ENCODE assay signal across 12 cellular contexts in genomic region chr10:101611506-101611905, GRCh38. TPM values are rescaled to one million over a fixed set of nuclear protein-coding genes. Genes with fewer than 3 reads are reported as not detected.
DNase-seq lines count a peak whose midpoint lies in the region; ATAC-seq and TF ChIP-seq lines count a peak whose summit lies in the region.
"Had no signal": no experiment of that assay in that cellular context is flagged by ENCODE, and none has a peak within 500 bp of the region (broad histone marks: within the 10 kb centered on the region; RNA-seq: fewer than 3 reads in every experiment).

No MANE protein-coding gene starts in this region.

- no peak overlapping the region for H2AFZ ChIP-seq in DND-41 (ENCODE audit: low read depth, low read length)

- H3K27ac Mint-ChIP-seq in HFFc6 = peak overlapping the region; percentile 48
- H3K27ac Mint-ChIP-seq in activated T-helper 17 cell treated with anti-CD3 and anti-CD28 coated beads, Interleukin-2, amount 50 U/mL, for 72 hours = peak overlapping the region; percentile 80
- H3K27ac Mint-ChIP-seq in endodermal cell = no peak overlapping the region
- H3K27ac Mint-ChIP-seq: progenitor cell of endocrine pancreas had no signal

- ATAC-seq in DND-41 (ENCODE audit: insufficient read depth, low read depth) = peak; percentile 41; the same call in 1 of the 3 replicates
- ATAC-seq in activated T-helper 17 cell treated with anti-CD3 and anti-CD28 coated beads, Interleukin-2, amount 50 U/mL, for 72 hours (replicated peaks) = peak; percentile 80
- ATAC-seq: gastrocnemius medialis had no signal

- no peak for TF ChIP-seq CTCF in DND-41 (IDR thresholded peaks at IDR 0.05; ENCODE audit: borderline replicate concordance, extremely low read depth, low read length, poor library complexity, severe bottlenecking)
- no peak for TF ChIP-seq CTCF in HFFc6 (IDR thresholded peaks at IDR 0.05)
- TF ChIP-seq CTCF in Peyer's patch (IDR thresholded peaks at IDR 0.05) = no peak
- no peak for TF ChIP-seq CTCF in endodermal cell (conservative IDR thresholded peaks at IDR 0.05)
- TF ChIP-seq CTCF in transverse colon (IDR thresholded peaks at IDR 0.05) = no peak

- H3K36me3 Mint-ChIP-seq in HFFc6 (ENCODE audit: low read depth) (peaks cover 10% of the 10 kb centered on the region; the same call in 1 of the 2 replicates), endodermal cell (ENCODE audit: low read depth) (peaks cover 33% of the 10 kb centered on the region)
- H3K36me3 Mint-ChIP-seq in activated T-helper 17 cell treated with anti-CD3 and anti-CD28 coated beads, Interleukin-2, amount 50 U/mL, for 72 hours (ENCODE audit: low read depth) = peaks cover 45% of the 10 kb centered on the region

- H3K36me3 ChIP-seq in DND-41 (ENCODE audit: insufficient read depth, low read length) (peaks cover 50% of the 10 kb centered on the region), Peyer's patch (peaks cover 0 to 52% (median 0%) of the 10 kb centered on the region in 3 donors), endodermal cell (ENCODE audit: control insufficient read depth, insufficient read depth, low read length) (peaks cover 47% of the 10 kb centered on the region), transverse colon (peaks cover 0 to 15% (median 7%) of the 10 kb centered on the region in 4 donors)

- H3K4me1 Mint-ChIP-seq in HFFc6 (ENCODE audit: low read depth) = peaks cover 22% of the 10 kb centered on the region
- no peaks in the 10 kb centered on the region for H3K4me1 Mint-ChIP-seq in activated T-helper 17 cell treated with anti-CD3 and anti-CD28 coated beads, Interleukin-2, amount 50 U/mL, for 72 hours
- peaks cover 58% of the 10 kb centered on the region for H3K4me1 Mint-ChIP-seq in endodermal cell

- 95 to 98% methylated on average over 4 to 9 of the region's 9 CpGs for WGBS in endodermal cell (ENCODE audit: insufficient coverage in 1 of 2, insufficient read length in 1 of 2), 2 experiments
- 64% methylated on average over 9 of the region's 9 CpGs; no CpG with 5 or more reads in 1 of the 2 donors for WGBS in transverse colon (ENCODE audit: low coverage in 1 of 2), 2 donors

- no peak for TF ChIP-seq EP300 in transverse colon (IDR thresholded peaks at IDR 0.05; ENCODE audit: low read depth)

- H3K4me2 ChIP-seq in DND-41 (ENCODE audit: insufficient read depth, low read length) = no peak overlapping the region

- H3K4me3 ChIP-seq in DND-41 (ENCODE audit: low read depth in 1 of 2, low read length in 2 of 2) (no peak overlapping the region), Peyer's patch (no peak overlapping the region), endodermal cell (ENCODE audit: low read length) (no peak overlapping the region), transverse colon (no peak overlapping the region)
- H3K4me3 ChIP-seq: gastrocnemius medialis, tibial artery had no signal

- H3K9me3 ChIP-seq in DND-41 (ENCODE audit: insufficient read depth, low read length, severe bottlenecking) (no peaks in the 10 kb centered on the region), Peyer's patch (no peaks in the 10 kb centered on the region), endodermal cell (ENCODE audit: control insufficient read depth, low read length) (no peaks in the 10 kb centered on the region), transverse colon (no peaks in the 10 kb centered on the region)
- H3K9me3 ChIP-seq: gastrocnemius medialis, tibial artery had no signal

- in situ Hi-C loops in transverse colon (cut with MboI; ENCODE audit: low pct_ligation_motif_present in 1 of 4, low pct_unique_long_range_greater_than_20kb in 1 of 4, low sequenced_read_pairs in 3 of 4) = no loop called here

- H3K9me3 Mint-ChIP-seq in HFFc6 (no peaks in the 10 kb centered on the region), endodermal cell (no peaks in the 10 kb centered on the region)
- H3K9me3 Mint-ChIP-seq in activated T-helper 17 cell treated with anti-CD3 and anti-CD28 coated beads, Interleukin-2, amount 50 U/mL, for 72 hours = no peaks in the 10 kb centered on the region

- H3K4me3 Mint-ChIP-seq in HFFc6 = no peak overlapping the region
- H3K4me3 Mint-ChIP-seq in activated T-helper 17 cell treated with anti-CD3 and anti-CD28 coated beads, Interleukin-2, amount 50 U/mL, for 72 hours = no peak overlapping the region
- H3K4me3 Mint-ChIP-seq in endodermal cell = no peak overlapping the region

- DNase-seq in DND-41 (no peak), HFFc6 (no peak), mesenteric fat pad (ENCODE audit: low spot score) (peak; percentile 59), Peyer's patch (no peak), endodermal cell (no peak), transverse colon (no peak)
- DNase-seq: DMS79 treated with DMSO at 0.1 percent for 48 hours, gastrocnemius medialis, KG1, tibial artery had no signal

- intact Hi-C loops in transverse colon (cut with DNase I; ENCODE audit: low total_unique reads) = no loop called here

- no peaks in the 10 kb centered on the region for H3K27me3 ChIP-seq in DND-41 (ENCODE audit: insufficient read depth, low read length, poor library complexity)
- no peaks in the 10 kb centered on the region for H3K27me3 ChIP-seq in Peyer's patch
- H3K27me3 ChIP-seq in endodermal cell (ENCODE audit: control insufficient read depth, insufficient read depth, low read length, poor library complexity, severe bottlenecking) = no peaks in the 10 kb centered on the region
- no peaks in the 10 kb centered on the region for H3K27me3 ChIP-seq in transverse colon
- H3K27me3 ChIP-seq: gastrocnemius medialis, tibial artery had no signal

- peaks cover 2% of the 10 kb centered on the region for H3K27me3 Mint-ChIP-seq in HFFc6 (ENCODE audit: insufficient read depth)
- H3K27me3 Mint-ChIP-seq in activated T-helper 17 cell treated with anti-CD3 and anti-CD28 coated beads, Interleukin-2, amount 50 U/mL, for 72 hours = no peaks in the 10 kb centered on the region
- no peaks in the 10 kb centered on the region for H3K27me3 Mint-ChIP-seq in endodermal cell (ENCODE audit: insufficient read depth)
- H3K27me3 Mint-ChIP-seq: progenitor cell of endocrine pancreas had no signal

- H3K27ac ChIP-seq in DND-41 (ENCODE audit: low read length) = no peak overlapping the region
- H3K27ac ChIP-seq in Peyer's patch = no peak overlapping the region
- no peak overlapping the region for H3K27ac ChIP-seq in endodermal cell (ENCODE audit: low read depth, low read length)
- no peak overlapping the region for H3K27ac ChIP-seq in transverse colon
- H3K27ac ChIP-seq: gastrocnemius medialis, tibial artery had no signal

- H3K4me1 ChIP-seq in DND-41 (ENCODE audit: insufficient read depth, low read length) = no peaks in the 10 kb centered on the region
- no peaks in the 10 kb centered on the region for H3K4me1 ChIP-seq in Peyer's patch
- peaks cover 47% of the 10 kb centered on the region for H3K4me1 ChIP-seq in endodermal cell (ENCODE audit: control insufficient read depth, insufficient read depth, low read length)
- H3K4me1 ChIP-seq in transverse colon = no peaks in the 10 kb centered on the region
- H3K4me1 ChIP-seq: gastrocnemius medialis had no signal

- H3K9ac ChIP-seq in DND-41 (ENCODE audit: low read depth, low read length) (no peak overlapping the region), endodermal cell (ENCODE audit: extremely low read depth, low read length, poor library complexity, severe bottlenecking) (no peak overlapping the region)

- TF ChIP-seq POLR2A in Peyer's patch (IDR thresholded peaks at IDR 0.05) = no peak
- no peak for TF ChIP-seq POLR2A in transverse colon (IDR thresholded peaks at IDR 0.05)

- H3K79me2 ChIP-seq in DND-41 (ENCODE audit: insufficient read depth, low read length) = no peaks in the 10 kb centered on the region

- no peaks in the 10 kb centered on the region; the same call in 1 of the 2 replicates for H4K20me1 ChIP-seq in DND-41 (ENCODE audit: insufficient read depth, low read length)

RNA-seq across cellular contexts. Expression of gene DPCD, which starts 23.4 kb away (rescaled TPM):
- total RNA-seq in HFFc6 (2021; fragmentation: NEBNext Ultra II Directional; extraction: Animal tissue kit (Norgen Biotek cat#: 25700)) = 10 to 100 TPM; 30.6 to 36.1 (median 32.5) TPM
- 10 to 100 TPM; 10.6 to 19.2 TPM for total RNA-seq in activated T-helper 17 cell treated with anti-CD3 and anti-CD28 coated beads, Interleukin-2, amount 50 U/mL, for 72 hours
- total RNA-seq in mesenteric fat pad (5.2 TPM), Peyer's patch (10 to 100 TPM in 2 of 4 donors, 1 to 10 TPM in 2; 2.3 to 14.0 (median 8.5) TPM), endodermal cell (10 to 100 TPM; 33.3 to 52.0 TPM), transverse colon (10 to 100 TPM in 2 of 4 donors, 1 to 10 TPM in 1, not detected in 1; 8.2 to 15.7 (median 13.5) TPM)
- 43.1 TPM for polyA plus RNA-seq in endodermal cell (2013, experiment 1 of 2)
- 46.7 TPM for polyA plus RNA-seq in endodermal cell (2013, experiment 2 of 2)

RNA-seq across cellular contexts. Expression of gene POLL, which starts 23.4 kb away (rescaled TPM):
- 10 to 100 TPM; 19.3 to 20.9 (median 19.7) TPM for total RNA-seq in HFFc6 (2021; fragmentation: NEBNext Ultra II Directional; extraction: Animal tissue kit (Norgen Biotek cat#: 25700))
- total RNA-seq in activated T-helper 17 cell treated with anti-CD3 and anti-CD28 coated beads, Interleukin-2, amount 50 U/mL, for 72 hours = 10 to 100 TPM; 26.3 to 46.8 TPM
- total RNA-seq in mesenteric fat pad (15.5 TPM), Peyer's patch (10 to 100 TPM; 26.1 to 55.3 (median 41.2) TPM), endodermal cell (10 to 100 TPM; 51.8 to 59.3 TPM), transverse colon (10 to 100 TPM; 23.9 to 89.8 (median 29.8) TPM)
- polyA plus RNA-seq in endodermal cell (2013, experiment 1 of 2) = 39.0 TPM
- polyA plus RNA-seq in endodermal cell (2013, experiment 2 of 2) = 28.8 TPM
